Comparison of ENCODE assay signal across 22 cellular contexts in the genomic region with DNA sequence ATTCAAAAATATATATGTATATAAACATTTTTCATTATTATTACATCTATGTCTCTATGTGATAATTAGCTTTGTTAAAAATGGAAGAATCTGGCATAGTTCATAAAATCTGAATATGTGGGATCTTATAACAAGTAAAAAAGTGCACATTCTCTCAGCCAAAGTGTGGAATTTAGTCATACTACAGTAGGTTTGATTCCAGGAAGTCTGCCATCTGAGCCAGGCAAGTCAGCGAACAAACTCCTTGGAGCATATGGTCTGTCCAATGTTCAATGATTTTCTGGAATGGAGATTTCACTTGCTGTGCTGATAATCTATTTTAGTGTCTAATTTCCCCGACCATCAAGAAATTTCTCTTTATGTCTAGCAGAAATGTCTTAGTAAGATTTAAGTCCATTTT.
"Had no signal": no experiment of that assay in that cellular context is flagged by ENCODE, and none has a peak within 500 bp of the region (broad histone marks: within the 10 kb centered on the region; RNA-seq: fewer than 3 reads in every experiment).

No MANE protein-coding gene starts in this region.

- H3K4me3 ChIP-seq: cardiac muscle cell had no signal

- ATAC-seq: activated T-cell treated with anti-CD3 and anti-CD28 coated beads, Interleukin-2, amount 50 U/mL, for 4 hours; PC-3; T-helper 17 cell; WTC11 had no signal

- DNase-seq: activated CD4-positive, alpha-beta T cell treated with anti-CD3 and anti-CD28 coated beads, Interleukin-2, amount 10 ng/mL, durations not matched to agents 24 days and 14 days; activated CD4-positive, alpha-beta T cell treated with anti-CD3 and anti-CD28 coated beads, Interleukin-2, amount 50 U/mL, for 48 hours; activated CD4-positive, CD25-positive, alpha-beta regulatory T cell treated with anti-CD3 and anti-CD28 coated beads, Interleukin-2, amount 50 U/mL, for 72 hours; activated CD8-positive, alpha-beta memory T cell treated with anti-CD3 and anti-CD28 coated beads for 24 hours; activated gamma-delta T cell; activated naive CD4-positive, alpha-beta T cell treated with anti-CD3 and anti-CD28 coated beads for 36 hours; activated T-cell treated with anti-CD3 and anti-CD28 coated beads, Interleukin-2, amount 50 U/mL, for 4 hours; amygdala; brain microvascular endothelial cell; cerebellar nuclear complex; NCI-H1092; NCI-H1417; NCI-H1930; NCI-H345; NCI-H526; PC-3; SHP77 treated with DMSO at 0.1 percent for 48 hours; T-helper 17 cell; T-helper 9 cell had no signal

- H3K27me3 ChIP-seq: brain microvascular endothelial cell, cardiac muscle cell had no signal

- H3K27ac ChIP-seq: brain microvascular endothelial cell, cardiac muscle cell, KMS-11 had no signal

- H3K36me3 ChIP-seq: brain microvascular endothelial cell, cardiac muscle cell had no signal
